ENCODE assay signal across 8 cellular contexts in genomic region chr6:170147056-170147787, GRCh38.
DNase-seq lines count a peak whose midpoint lies in the region; ATAC-seq and TF ChIP-seq lines count a peak whose summit lies in the region.
"Had no signal": no experiment of that assay in that cellular context is flagged by ENCODE, and none has a peak within 500 bp of the region (broad histone marks: within the 10 kb centered on the region; RNA-seq: fewer than 3 reads in every experiment).

No MANE protein-coding gene starts in this region.

- H4K20me1 ChIP-seq in Karpas-422 (ENCODE audit: insufficient read depth, low read depth, low read length): no peaks in the 10 kb centered on the region

- no peak overlapping the region for H3K4me2 ChIP-seq in Karpas-422 (ENCODE audit: low read depth, low read length, poor library complexity, severe bottlenecking)

- TF ChIP-seq CTCF in heart left ventricle (IDR thresholded peaks at IDR 0.05) (no peak), sigmoid colon (IDR thresholded peaks at IDR 0.05) (no peak), gastroesophageal sphincter (IDR thresholded peaks at IDR 0.05) (no peak)

- ATAC-seq in T-helper 17 cell: no peak
- peak; percentile 36 to 71 (median 44) for ATAC-seq in heart left ventricle
- no peak for ATAC-seq in gastroesophageal sphincter
- ATAC-seq in GM18511 (IDR thresholded peaks at IDR 0.05; ENCODE audit: unreplicated experiment): no peak

- H3K27ac Mint-ChIP-seq in T-helper 17 cell: peak overlapping the region; percentile 96

- H3K27ac ChIP-seq in heart left ventricle: peak overlapping the region in 6 of 12 donors; percentile 11 to 48 (median 24)
- H3K27ac ChIP-seq in sigmoid colon: no peak overlapping the region
- no peak overlapping the region for H3K27ac ChIP-seq in Karpas-422 (ENCODE audit: low read length)
- H3K27ac ChIP-seq in gastroesophageal sphincter: peak overlapping the region in 1 of 4 donors; percentile 45

- H3K9ac ChIP-seq in Karpas-422 (ENCODE audit: low read length): no peak overlapping the region

- intact Hi-C loops in heart left ventricle (cut with DNase I): no loop called here
- intact Hi-C loops in sigmoid colon (cut with DNase I): no loop called here

- WGBS in heart left ventricle, 4 donors: 72 to 81% (median 75%) methylated on average over 23 of the region's 23 CpGs
- 67 to 74% methylated on average over 23 of the region's 23 CpGs for WGBS in sigmoid colon, 2 donors
- 83% methylated on average over 7 of the region's 23 CpGs; no CpG with 5 or more reads in 1 of the 2 donors for WGBS in gastroesophageal sphincter (ENCODE audit: low coverage in 1 of 2), 2 donors

- peaks cover 11% of the 10 kb centered on the region for H3K27me3 Mint-ChIP-seq in T-helper 17 cell

- in situ Hi-C loops in G401 (cut with HindIII; ENCODE audit: low sequenced_read_pairs): loop anchor here (25.0 kb wide), 1 partner anchor 310 kb away; no protein-coding TSS in a partner anchor

- H3K4me1 ChIP-seq in heart left ventricle (peaks cover 0 to 33% (median 24%) of the 10 kb centered on the region in 12 donors), sigmoid colon (peaks cover 0 to 19% (median 6%) of the 10 kb centered on the region in 4 donors), Karpas-422 (ENCODE audit: low read length) (no peaks in the 10 kb centered on the region), gastroesophageal sphincter (peaks cover 0 to 30% (median 0%) of the 10 kb centered on the region in 3 donors)

- H3K9me3 ChIP-seq in T-helper 17 cell (ENCODE audit: control insufficient read depth, low read length, poor library complexity, severe bottlenecking): no peaks in the 10 kb centered on the region
- H3K9me3 ChIP-seq in heart left ventricle: peaks cover 0 to 10% (median 0%) of the 10 kb centered on the region in 12 donors
- no peaks in the 10 kb centered on the region for H3K9me3 ChIP-seq in sigmoid colon
- H3K9me3 ChIP-seq in Karpas-422 (ENCODE audit: low read length): peaks cover 6% of the 10 kb centered on the region
- H3K9me3 ChIP-seq in gastroesophageal sphincter: peaks cover 0 to 11% (median 0%) of the 10 kb centered on the region in 3 donors

- no peaks in the 10 kb centered on the region for H3K36me3 Mint-ChIP-seq in T-helper 17 cell (ENCODE audit: low read depth)

- peaks cover 22% of the 10 kb centered on the region for H3K4me1 Mint-ChIP-seq in T-helper 17 cell

- H3K4me3 ChIP-seq in heart left ventricle (no peak overlapping the region), sigmoid colon (no peak overlapping the region), Karpas-422 (ENCODE audit: low read length) (no peak overlapping the region), gastroesophageal sphincter (peak overlapping the region in 1 of 2 donors; percentile 10)

- no peaks in the 10 kb centered on the region for H3K79me2 ChIP-seq in Karpas-422 (ENCODE audit: low read length)

- no peaks in the 10 kb centered on the region for H3K9me2 ChIP-seq in Karpas-422 (replicated peaks; ENCODE audit: insufficient read depth, low read length)

- no peak for TF ChIP-seq EP300 in sigmoid colon (IDR thresholded peaks at IDR 0.05)
- TF ChIP-seq EP300 in gastroesophageal sphincter (IDR thresholded peaks at IDR 0.05): no peak

- DNase-seq in G401 (ENCODE audit: low spot score) (peak; percentile 81), T-helper 17 cell (no peak), heart left ventricle (peak in 3 of 5 donors; percentile 39 to 59 (median 52)), sigmoid colon (peak; percentile 68), Karpas-422 (no peak)
- DNase-seq: NCI-H524 had no signal

- no peaks in the 10 kb centered on the region for H3K36me3 ChIP-seq in heart left ventricle
- H3K36me3 ChIP-seq in sigmoid colon: no peaks in the 10 kb centered on the region
- H3K36me3 ChIP-seq in Karpas-422 (ENCODE audit: insufficient read depth, low read length): no peaks in the 10 kb centered on the region
- no peaks in the 10 kb centered on the region for H3K36me3 ChIP-seq in gastroesophageal sphincter

- no peak for TF ChIP-seq POLR2A in heart left ventricle (IDR thresholded peaks at IDR 0.05)
- no peak for TF ChIP-seq POLR2A in sigmoid colon (IDR thresholded peaks at IDR 0.05)
- TF ChIP-seq POLR2A in gastroesophageal sphincter (IDR thresholded peaks at IDR 0.05): no peak

- H2AFZ ChIP-seq in Karpas-422 (ENCODE audit: low read length): no peak overlapping the region

- H3K4me3 Mint-ChIP-seq in T-helper 17 cell: peak overlapping the region; percentile 89

- peaks cover 0 to 4% (median 0%) of the 10 kb centered on the region in 9 donors for H3K27me3 ChIP-seq in heart left ventricle
- no peaks in the 10 kb centered on the region for H3K27me3 ChIP-seq in sigmoid colon
- no peaks in the 10 kb centered on the region for H3K27me3 ChIP-seq in Karpas-422 (ENCODE audit: low read length)
- H3K27me3 ChIP-seq in gastroesophageal sphincter: no peaks in the 10 kb centered on the region

Comparison
In these comparisons a context has a peak if more than half of its experiments do, and no peak if none do; other contexts are left out.
1. DNase-seq: peak in G401 (single experiment), heart left ventricle (3 of 5) and sigmoid colon (single experiment); none in T-helper 17 cell (0 of 3) and Karpas-422 (single experiment).
2. ATAC-seq: peak in heart left ventricle (4 of 4); none in T-helper 17 cell (single experiment), gastroesophageal sphincter (single experiment) and GM18511 (single experiment).